ENCODE assay signal across 1 cellular context in the genomic region with DNA sequence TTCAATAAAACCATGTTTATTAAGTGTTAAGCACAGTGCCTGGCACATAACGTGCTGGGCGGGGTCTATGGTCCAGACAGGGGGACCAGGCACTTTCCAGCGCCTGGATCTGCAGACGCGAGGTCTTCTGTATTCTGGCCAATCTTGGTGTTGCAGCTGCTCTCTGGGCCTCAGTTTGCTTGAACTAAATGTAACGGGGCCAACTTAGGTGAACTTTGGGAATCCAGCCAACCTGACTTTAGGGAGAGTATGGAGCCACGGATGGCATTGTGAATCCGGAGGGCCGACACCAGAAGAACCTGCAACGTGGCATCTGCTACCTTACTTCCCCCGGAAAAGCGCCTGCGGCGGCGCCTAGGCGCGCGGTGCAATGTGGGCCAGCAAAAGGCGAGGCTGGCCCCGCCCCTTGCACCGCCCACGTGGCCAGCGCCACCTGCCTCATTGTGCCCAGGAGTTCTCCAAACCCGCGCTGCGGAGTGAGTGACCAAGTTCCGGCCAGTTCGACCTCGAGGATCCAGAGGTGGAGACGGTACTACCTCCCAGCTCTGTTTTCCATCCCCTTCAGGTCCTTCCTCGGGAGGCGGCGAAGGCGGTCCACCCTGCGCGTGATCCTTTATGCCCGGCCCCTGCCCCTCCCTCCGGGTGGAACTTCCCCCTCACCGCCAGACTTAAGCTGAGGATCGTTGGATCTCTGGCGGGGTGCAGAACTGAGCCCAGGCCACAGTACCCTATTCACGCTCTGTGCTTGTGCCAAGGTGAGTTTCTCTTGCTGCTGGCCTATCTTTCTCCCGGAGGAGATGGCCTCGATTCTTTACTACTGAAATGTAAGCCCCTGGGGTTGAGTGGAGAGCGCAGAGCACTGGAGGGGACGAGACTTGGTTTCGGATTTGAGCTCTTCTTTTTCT.
TF ChIP-seq lines count a peak whose summit lies in the region.

A gene (plus strand): TSS at position 426 of the 905 bp plus-strand sequence. CDS start 10,969 bp downstream, outside the sequence.

TF ChIP-seq in K562, 482 proteins besides CTCF, POLR2A, EP300 and RAD21 (continued from another document and continues in another):
- TF ChIP-seq ETV6 (IDR thresholded peaks at IDR 0.05; ENCODE audit: borderline replicate concordance in 1 of 2, low read depth in 2 of 2, low read length in 1 of 2), result 0 out of 4 replicates have a peak, but pooled peaks of 1 of the 2 experiments have one; percentile 60
- TF ChIP-seq ETV6 (CRISPR knock-in tag; IDR thresholded peaks at IDR 0.05; ENCODE audit: borderline replicate concordance), result peak; percentile 77; the same call in 1 of the 2 replicates
- TF ChIP-seq FOXK2 (conservative IDR thresholded peaks at IDR 0.05 in 1 of 2, IDR thresholded peaks at IDR 0.05 in 1 of 2; ENCODE audit: low read depth in 2 of 2), result peak; percentile 63 to 95; a peak in 3 of 4 replicates
- TF ChIP-seq, protein P1, sequence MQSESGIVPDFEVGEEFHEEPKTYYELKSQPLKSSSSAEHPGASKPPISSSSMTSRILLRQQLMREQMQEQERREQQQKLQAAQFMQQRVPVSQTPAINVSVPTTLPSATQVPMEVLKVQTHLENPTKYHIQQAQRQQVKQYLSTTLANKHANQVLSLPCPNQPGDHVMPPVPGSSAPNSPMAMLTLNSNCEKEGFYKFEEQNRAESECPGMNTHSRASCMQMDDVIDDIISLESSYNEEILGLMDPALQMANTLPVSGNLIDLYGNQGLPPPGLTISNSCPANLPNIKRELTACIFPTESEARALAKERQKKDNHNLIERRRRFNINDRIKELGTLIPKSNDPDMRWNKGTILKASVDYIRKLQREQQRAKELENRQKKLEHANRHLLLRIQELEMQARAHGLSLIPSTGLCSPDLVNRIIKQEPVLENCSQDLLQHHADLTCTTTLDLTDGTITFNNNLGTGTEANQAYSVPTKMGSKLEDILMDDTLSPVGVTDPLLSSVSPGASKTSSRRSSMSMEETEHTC (IDR thresholded peaks at IDR 0.05), result peak; percentile 75; the same call in 1 of the 2 replicates
- TF ChIP-seq HDAC1 (IDR thresholded peaks at IDR 0.05), result peak; percentile 43 to 99; a peak in 3 of 4 replicates
- peak; percentile 70 for TF ChIP-seq ZNF263 (CRISPR knock-in tag; IDR thresholded peaks at IDR 0.05; ENCODE audit: borderline replicate concordance)
- no peak for TF ChIP-seq CBX8 (IDR thresholded peaks at IDR 0.05; ENCODE audit: borderline replicate concordance, extremely low read depth, low read depth, low read length, poor library complexity, severe bottlenecking)
- TF ChIP-seq, protein P2, sequence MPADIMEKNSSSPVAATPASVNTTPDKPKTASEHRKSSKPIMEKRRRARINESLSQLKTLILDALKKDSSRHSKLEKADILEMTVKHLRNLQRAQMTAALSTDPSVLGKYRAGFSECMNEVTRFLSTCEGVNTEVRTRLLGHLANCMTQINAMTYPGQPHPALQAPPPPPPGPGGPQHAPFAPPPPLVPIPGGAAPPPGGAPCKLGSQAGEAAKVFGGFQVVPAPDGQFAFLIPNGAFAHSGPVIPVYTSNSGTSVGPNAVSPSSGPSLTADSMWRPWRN (IDR thresholded peaks at IDR 0.05; ENCODE audit: low read depth), result no peak
- no peak for TF ChIP-seq HDGF (IDR thresholded peaks at IDR 0.05)
- TF ChIP-seq, protein P3, sequence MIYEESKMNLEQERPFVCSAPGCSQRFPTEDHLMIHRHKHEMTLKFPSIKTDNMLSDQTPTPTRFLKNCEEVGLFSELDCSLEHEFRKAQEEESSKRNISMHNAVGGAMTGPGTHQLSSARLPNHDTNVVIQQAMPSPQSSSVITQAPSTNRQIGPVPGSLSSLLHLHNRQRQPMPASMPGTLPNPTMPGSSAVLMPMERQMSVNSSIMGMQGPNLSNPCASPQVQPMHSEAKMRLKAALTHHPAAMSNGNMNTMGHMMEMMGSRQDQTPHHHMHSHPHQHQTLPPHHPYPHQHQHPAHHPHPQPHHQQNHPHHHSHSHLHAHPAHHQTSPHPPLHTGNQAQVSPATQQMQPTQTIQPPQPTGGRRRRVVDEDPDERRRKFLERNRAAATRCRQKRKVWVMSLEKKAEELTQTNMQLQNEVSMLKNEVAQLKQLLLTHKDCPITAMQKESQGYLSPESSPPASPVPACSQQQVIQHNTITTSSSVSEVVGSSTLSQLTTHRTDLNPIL (CRISPR knock-in tag; IDR thresholded peaks at IDR 0.05), result no peak
- TF ChIP-seq FIP1L1 (IDR thresholded peaks at IDR 0.05; ENCODE audit: low read depth, low read length, poor library complexity, severe bottlenecking), result peak; percentile 42
- TF ChIP-seq TEAD4 (IDR thresholded peaks at IDR 0.05; ENCODE audit: low read length), result peak; percentile 15; the same call in 1 of the 2 replicates
- TF ChIP-seq TEAD4 (CRISPR knock-in tag; IDR thresholded peaks at IDR 0.05; ENCODE audit: borderline replicate concordance), result no peak
- TF ChIP-seq, protein P4, sequence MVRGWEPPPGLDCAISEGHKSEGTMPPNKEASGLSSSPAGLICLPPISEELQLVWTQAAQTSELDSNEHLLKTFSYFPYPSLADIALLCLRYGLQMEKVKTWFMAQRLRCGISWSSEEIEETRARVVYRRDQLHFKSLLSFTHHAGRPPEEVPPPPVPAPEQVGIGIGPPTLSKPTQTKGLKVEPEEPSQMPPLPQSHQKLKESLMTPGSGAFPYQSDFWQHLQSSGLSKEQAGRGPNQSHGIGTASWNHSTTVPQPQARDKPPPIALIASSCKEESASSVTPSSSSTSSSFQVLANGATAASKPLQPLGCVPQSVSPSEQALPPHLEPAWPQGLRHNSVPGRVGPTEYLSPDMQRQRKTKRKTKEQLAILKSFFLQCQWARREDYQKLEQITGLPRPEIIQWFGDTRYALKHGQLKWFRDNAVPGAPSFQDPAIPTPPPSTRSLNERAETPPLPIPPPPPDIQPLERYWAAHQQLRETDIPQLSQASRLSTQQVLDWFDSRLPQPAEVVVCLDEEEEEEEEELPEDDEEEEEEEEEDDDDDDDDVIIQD (CRISPR knock-in tag; IDR thresholded peaks at IDR 0.05), result no peak
- TF ChIP-seq SP1 (CRISPR knock-in tag; IDR thresholded peaks at IDR 0.05), result peak; percentile 95
- no peak for TF ChIP-seq NFE2L1 (tag; IDR thresholded peaks at IDR 0.05; ENCODE audit: borderline replicate concordance, low read depth)
- peak; percentile 95 for TF ChIP-seq SAP30 (IDR thresholded peaks at IDR 0.05; ENCODE audit: borderline replicate concordance, insufficient read depth, low read depth, low read length, poor library complexity, severe bottlenecking)
- TF ChIP-seq NFIC (IDR thresholded peaks at IDR 0.05), result peak; percentile 70
- TF ChIP-seq HNRNPK (IDR thresholded peaks at IDR 0.05; ENCODE audit: low read depth, low read length, poor library complexity, severe bottlenecking), result no peak
- TF ChIP-seq, protein P5, sequence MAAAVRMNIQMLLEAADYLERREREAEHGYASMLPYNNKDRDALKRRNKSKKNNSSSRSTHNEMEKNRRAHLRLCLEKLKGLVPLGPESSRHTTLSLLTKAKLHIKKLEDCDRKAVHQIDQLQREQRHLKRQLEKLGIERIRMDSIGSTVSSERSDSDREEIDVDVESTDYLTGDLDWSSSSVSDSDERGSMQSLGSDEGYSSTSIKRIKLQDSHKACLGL (CRISPR knock-in tag; IDR thresholded peaks at IDR 0.05; ENCODE audit: borderline replicate concordance, poor library complexity, severe bottlenecking), result peak; percentile 90
- no peak for TF ChIP-seq ZNF133 (CRISPR knock-in tag; IDR thresholded peaks at IDR 0.05)
- TF ChIP-seq ZKSCAN1 (IDR thresholded peaks at IDR 0.05; ENCODE audit: low read depth, low read length), result no peak
- peak; percentile 80 for TF ChIP-seq TAF9B (IDR thresholded peaks at IDR 0.05; ENCODE audit: partially characterized antibody)
- 0 out of 2 replicates have a peak, but pooled peaks have one; percentile 14 for TF ChIP-seq ZNF830 (CRISPR knock-in tag; IDR thresholded peaks at IDR 0.05)
- no peak for TF ChIP-seq ZNF174 (CRISPR knock-in tag; IDR thresholded peaks at IDR 0.05)
- TF ChIP-seq ZBTB1 (CRISPR knock-in tag; IDR thresholded peaks at IDR 0.05; ENCODE audit: borderline replicate concordance, low read depth), result peak; percentile 61; the same call in 1 of the 2 replicates
- no peak; the same call in 1 of the 2 replicates for TF ChIP-seq ERF (CRISPR knock-in tag; IDR thresholded peaks at IDR 0.05)
- TF ChIP-seq, protein P6, sequence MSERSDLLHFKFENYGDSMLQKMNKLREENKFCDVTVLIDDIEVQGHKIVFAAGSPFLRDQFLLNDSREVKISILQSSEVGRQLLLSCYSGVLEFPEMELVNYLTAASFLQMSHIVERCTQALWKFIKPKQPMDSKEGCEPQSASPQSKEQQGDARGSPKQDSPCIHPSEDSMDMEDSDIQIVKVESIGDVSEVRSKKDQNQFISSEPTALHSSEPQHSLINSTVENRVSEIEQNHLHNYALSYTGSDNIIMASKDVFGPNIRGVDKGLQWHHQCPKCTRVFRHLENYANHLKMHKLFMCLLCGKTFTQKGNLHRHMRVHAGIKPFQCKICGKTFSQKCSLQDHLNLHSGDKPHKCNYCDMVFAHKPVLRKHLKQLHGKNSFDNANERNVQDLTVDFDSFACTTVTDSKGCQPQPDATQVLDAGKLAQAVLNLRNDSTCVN (CRISPR knock-in tag; IDR thresholded peaks at IDR 0.05), result no peak
- no peak for TF ChIP-seq NCOA6 (IDR thresholded peaks at IDR 0.05)
- TF ChIP-seq NRF1 (conservative IDR thresholded peaks at IDR 0.05 in 1 of 2, IDR thresholded peaks at IDR 0.05 in 1 of 2), result peak; percentile 86 to 88
- no peak for TF ChIP-seq HMG20B (CRISPR knock-in tag; IDR thresholded peaks at IDR 0.05)
- TF ChIP-seq MTA3 (IDR thresholded peaks at IDR 0.05; ENCODE audit: borderline replicate concordance), result peak; percentile 89
- TF ChIP-seq, protein P7, sequence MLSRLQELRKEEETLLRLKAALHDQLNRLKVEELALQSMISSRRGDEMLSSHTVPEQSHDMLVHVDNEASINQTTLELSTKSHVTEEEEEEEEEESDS (CRISPR knock-in tag; IDR thresholded peaks at IDR 0.05), result no peak
- 0 out of 2 replicates have a peak, but pooled peaks have one; percentile 1 for TF ChIP-seq MAFK (IDR thresholded peaks at IDR 0.05; ENCODE audit: low read length)
- no peak for TF ChIP-seq PPARD (CRISPR knock-in tag; IDR thresholded peaks at IDR 0.05)
- TF ChIP-seq FOXP1 (CRISPR knock-in tag; IDR thresholded peaks at IDR 0.05), result peak; percentile 88; the same call in 1 of the 2 replicates
- TF ChIP-seq NUFIP1 (IDR thresholded peaks at IDR 0.05; ENCODE audit: partially characterized antibody), result no peak
- TF ChIP-seq PHF21A (IDR thresholded peaks at IDR 0.05; ENCODE audit: borderline replicate concordance, low read depth), result no peak
- no peak for TF ChIP-seq BRD9 (IDR thresholded peaks at IDR 0.05; ENCODE audit: low read depth, partially characterized antibody)
- TF ChIP-seq JUNB (CRISPR knock-in tag; conservative IDR thresholded peaks at IDR 0.05), result no peak
- TF ChIP-seq RNF2 (IDR thresholded peaks at IDR 0.05), result peak; percentile 80
- TF ChIP-seq, protein P8, sequence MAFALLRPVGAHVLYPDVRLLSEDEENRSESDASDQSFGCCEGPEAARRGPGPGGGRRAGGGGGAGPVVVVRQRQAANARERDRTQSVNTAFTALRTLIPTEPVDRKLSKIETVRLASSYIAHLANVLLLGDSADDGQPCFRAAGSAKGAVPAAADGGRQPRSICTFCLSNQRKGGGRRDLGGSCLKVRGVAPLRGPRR (CRISPR knock-in tag; IDR thresholded peaks at IDR 0.05), result 0 out of 2 replicates have a peak, but pooled peaks have one; percentile 10
- peak; percentile 37 for TF ChIP-seq ZFP36 (IDR thresholded peaks at IDR 0.05; ENCODE audit: low read depth, low read length, partially characterized antibody)
- no peak for TF ChIP-seq TGIF2 (CRISPR knock-in tag; IDR thresholded peaks at IDR 0.05)
- peak; percentile 90 for TF ChIP-seq NFRKB (IDR thresholded peaks at IDR 0.05; ENCODE audit: low read depth)
- TF ChIP-seq ZNF589 (CRISPR knock-in tag; IDR thresholded peaks at IDR 0.05; ENCODE audit: low read depth), result peak; percentile 90; the same call in 1 of the 2 replicates
- TF ChIP-seq, protein P9, sequence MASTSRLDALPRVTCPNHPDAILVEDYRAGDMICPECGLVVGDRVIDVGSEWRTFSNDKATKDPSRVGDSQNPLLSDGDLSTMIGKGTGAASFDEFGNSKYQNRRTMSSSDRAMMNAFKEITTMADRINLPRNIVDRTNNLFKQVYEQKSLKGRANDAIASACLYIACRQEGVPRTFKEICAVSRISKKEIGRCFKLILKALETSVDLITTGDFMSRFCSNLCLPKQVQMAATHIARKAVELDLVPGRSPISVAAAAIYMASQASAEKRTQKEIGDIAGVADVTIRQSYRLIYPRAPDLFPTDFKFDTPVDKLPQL (IDR thresholded peaks at IDR 0.05; ENCODE audit: extremely low read depth, insufficient read length), result peak; percentile 73
- TF ChIP-seq ETV1 (tag; conservative IDR thresholded peaks at IDR 0.05; ENCODE audit: low read depth), result peak; percentile 31; the same call in 1 of the 2 replicates
- TF ChIP-seq, protein P10, sequence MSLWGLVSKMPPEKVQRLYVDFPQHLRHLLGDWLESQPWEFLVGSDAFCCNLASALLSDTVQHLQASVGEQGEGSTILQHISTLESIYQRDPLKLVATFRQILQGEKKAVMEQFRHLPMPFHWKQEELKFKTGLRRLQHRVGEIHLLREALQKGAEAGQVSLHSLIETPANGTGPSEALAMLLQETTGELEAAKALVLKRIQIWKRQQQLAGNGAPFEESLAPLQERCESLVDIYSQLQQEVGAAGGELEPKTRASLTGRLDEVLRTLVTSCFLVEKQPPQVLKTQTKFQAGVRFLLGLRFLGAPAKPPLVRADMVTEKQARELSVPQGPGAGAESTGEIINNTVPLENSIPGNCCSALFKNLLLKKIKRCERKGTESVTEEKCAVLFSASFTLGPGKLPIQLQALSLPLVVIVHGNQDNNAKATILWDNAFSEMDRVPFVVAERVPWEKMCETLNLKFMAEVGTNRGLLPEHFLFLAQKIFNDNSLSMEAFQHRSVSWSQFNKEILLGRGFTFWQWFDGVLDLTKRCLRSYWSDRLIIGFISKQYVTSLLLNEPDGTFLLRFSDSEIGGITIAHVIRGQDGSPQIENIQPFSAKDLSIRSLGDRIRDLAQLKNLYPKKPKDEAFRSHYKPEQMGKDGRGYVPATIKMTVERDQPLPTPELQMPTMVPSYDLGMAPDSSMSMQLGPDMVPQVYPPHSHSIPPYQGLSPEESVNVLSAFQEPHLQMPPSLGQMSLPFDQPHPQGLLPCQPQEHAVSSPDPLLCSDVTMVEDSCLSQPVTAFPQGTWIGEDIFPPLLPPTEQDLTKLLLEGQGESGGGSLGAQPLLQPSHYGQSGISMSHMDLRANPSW (CRISPR knock-in tag; IDR thresholded peaks at IDR 0.05), result no peak
- TF ChIP-seq, protein P11, sequence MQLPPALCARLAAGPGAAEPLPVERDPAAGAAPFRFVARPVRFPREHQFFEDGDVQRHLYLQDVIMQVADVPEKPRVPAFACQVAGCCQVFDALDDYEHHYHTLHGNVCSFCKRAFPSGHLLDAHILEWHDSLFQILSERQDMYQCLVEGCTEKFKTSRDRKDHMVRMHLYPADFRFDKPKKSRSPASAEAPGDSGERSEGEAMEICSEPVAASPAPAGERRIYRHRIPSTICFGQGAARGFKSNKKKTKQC (CRISPR knock-in tag; IDR thresholded peaks at IDR 0.05), result 0 out of 2 replicates have a peak, but pooled peaks have one; percentile 81
- peak; percentile 100 for TF ChIP-seq MYC (IDR thresholded peaks at IDR 0.05; ENCODE audit: low read depth, low read length)
- TF ChIP-seq MYC (CRISPR knock-in tag; IDR thresholded peaks at IDR 0.05; ENCODE audit: borderline replicate concordance, low read depth), result peak; percentile 99
- no peak for TF ChIP-seq NCOA4 (IDR thresholded peaks at IDR 0.05; ENCODE audit: partially characterized antibody)
